Comparison of ENCODE assay signal across 9 cellular contexts in genomic region chr17:17780941-17781590, GRCh38. TPM values are rescaled to one million over a fixed set of nuclear protein-coding genes. Genes with fewer than 3 reads are reported as not detected.
DNase-seq lines count a peak whose midpoint lies in the region; ATAC-seq and TF ChIP-seq lines count a peak whose summit lies in the region.
"Had no signal": no experiment of that assay in that cellular context is flagged by ENCODE, and none has a peak within 500 bp of the region (broad histone marks: within the 10 kb centered on the region; RNA-seq: fewer than 3 reads in every experiment).

No MANE protein-coding gene starts in this region.

- no peaks in the 10 kb centered on the region for H3K36me3 ChIP-seq in CD8-positive, alpha-beta T cell (ENCODE audit: insufficient read depth, low read length)
- no peaks in the 10 kb centered on the region for H3K36me3 ChIP-seq in HUES6 (ENCODE audit: control insufficient read depth, insufficient read depth, low read length)

- H3K9me3 Mint-ChIP-seq in CD8-positive, alpha-beta T cell: no peaks in the 10 kb centered on the region

- peaks cover 30% of the 10 kb centered on the region for H3K4me1 ChIP-seq in CD8-positive, alpha-beta T cell (ENCODE audit: insufficient read depth, low read length)
- H3K4me1 ChIP-seq in HUES6 (ENCODE audit: control insufficient read depth, insufficient read depth, low read length): peaks cover 47% of the 10 kb centered on the region

- H3K4me3 Mint-ChIP-seq in CD8-positive, alpha-beta T cell: peak overlapping the region; percentile 75

- H3K9me3 ChIP-seq in CD8-positive, alpha-beta T cell (ENCODE audit: low read length): no peaks in the 10 kb centered on the region
- H3K9me3 ChIP-seq in HUES6 (ENCODE audit: control insufficient read depth, insufficient read depth, low read depth, low read length): no peaks in the 10 kb centered on the region

- H3K27me3 Mint-ChIP-seq in CD8-positive, alpha-beta T cell (ENCODE audit: low read depth): no peaks in the 10 kb centered on the region

- intact Hi-C loops in CD8-positive, alpha-beta T cell (cut with DNase I, micrococcal nuclease): loop anchor here (5.0 to 10.0 kb wide), 3 partner anchors 54 to 444 kb away; partner anchors contain the start of genes LLGL1 (in 1 of the 2) and RAI1 (in 1 of the 2)

- ATAC-seq in CD8-positive, alpha-beta T cell: no peak
- ATAC-seq in GM19324 (IDR thresholded peaks at IDR 0.05; ENCODE audit: low FRiP score, unreplicated experiment) (no peak), GM21528 (IDR thresholded peaks at IDR 0.05; ENCODE audit: low FRiP score, unreplicated experiment) (no peak), HG03460 (IDR thresholded peaks at IDR 0.05; ENCODE audit: unreplicated experiment) (no peak)

- no peaks in the 10 kb centered on the region for H3K27me3 ChIP-seq in CD8-positive, alpha-beta T cell (ENCODE audit: insufficient read depth, low read length)
- H3K27me3 ChIP-seq in HUES6 (ENCODE audit: control insufficient read depth, insufficient read depth, low read length): peaks cover 21% of the 10 kb centered on the region

- no peak overlapping the region for H3K27ac ChIP-seq in CD8-positive, alpha-beta T cell (ENCODE audit: low read depth, low read length)
- H3K27ac ChIP-seq in HUES6 (ENCODE audit: low read depth, low read length): no peak overlapping the region
- H3K27ac ChIP-seq: KMS-11 had no signal

- CTCF ChIA-PET in CD8-positive, alpha-beta T cell (lab: Charles Lee): interaction anchor here (1.2 to 1.5 kb wide), 2 partner anchors 9 to 32 kb away, joined by 3 read pairs; no protein-coding TSS in a partner anchor

- no peak overlapping the region for H3K9ac ChIP-seq in HUES6 (ENCODE audit: low read length)
- H3K9ac ChIP-seq: KMS-11 had no signal

- no peak overlapping the region for H3K4me3 ChIP-seq in CD8-positive, alpha-beta T cell (ENCODE audit: low read depth, low read length)
- peak overlapping the region; percentile 75 for H3K4me3 ChIP-seq in HUES6 (ENCODE audit: low read depth, low read length)

- DNase-seq in CD8-positive, alpha-beta T cell: no peak
- DNase-seq in cerebellar cortex (ENCODE audit: low spot score) (peak; percentile 72), middle frontal gyrus (ENCODE audit: extremely low spot score, low spot score) (peak; percentile 22), T1000 (lab: John Stamatoyannopoulos, UW) (no peak)

- no peak for TF ChIP-seq CTCF in CD8-positive, alpha-beta T cell (IDR thresholded peaks at IDR 0.05)

- no peaks in the 10 kb centered on the region for H3K36me3 Mint-ChIP-seq in CD8-positive, alpha-beta T cell

- POLR2A ChIA-PET in CD8-positive, alpha-beta T cell (lab: Charles Lee): no interaction called here

- peaks cover 27% of the 10 kb centered on the region for H3K4me1 Mint-ChIP-seq in CD8-positive, alpha-beta T cell (ENCODE audit: low read depth)

- peak overlapping the region; percentile 25 for H3K27ac Mint-ChIP-seq in CD8-positive, alpha-beta T cell

RNA-seq across cellular contexts. Expression of gene SREBF1, which starts 55.7 kb away (rescaled TPM):
- total RNA-seq in CD8-positive, alpha-beta T cell: 100 to 1,000 TPM; 401 to 412 TPM

Comparison
In these comparisons a context has a peak if more than half of its experiments do, and no peak if none do; other contexts are left out.
1. DNase-seq: peak in cerebellar cortex (single experiment) and middle frontal gyrus (single experiment); none in CD8-positive, alpha-beta T cell (0 of 7) and T1000 (single experiment).